In the genomic region with DNA sequence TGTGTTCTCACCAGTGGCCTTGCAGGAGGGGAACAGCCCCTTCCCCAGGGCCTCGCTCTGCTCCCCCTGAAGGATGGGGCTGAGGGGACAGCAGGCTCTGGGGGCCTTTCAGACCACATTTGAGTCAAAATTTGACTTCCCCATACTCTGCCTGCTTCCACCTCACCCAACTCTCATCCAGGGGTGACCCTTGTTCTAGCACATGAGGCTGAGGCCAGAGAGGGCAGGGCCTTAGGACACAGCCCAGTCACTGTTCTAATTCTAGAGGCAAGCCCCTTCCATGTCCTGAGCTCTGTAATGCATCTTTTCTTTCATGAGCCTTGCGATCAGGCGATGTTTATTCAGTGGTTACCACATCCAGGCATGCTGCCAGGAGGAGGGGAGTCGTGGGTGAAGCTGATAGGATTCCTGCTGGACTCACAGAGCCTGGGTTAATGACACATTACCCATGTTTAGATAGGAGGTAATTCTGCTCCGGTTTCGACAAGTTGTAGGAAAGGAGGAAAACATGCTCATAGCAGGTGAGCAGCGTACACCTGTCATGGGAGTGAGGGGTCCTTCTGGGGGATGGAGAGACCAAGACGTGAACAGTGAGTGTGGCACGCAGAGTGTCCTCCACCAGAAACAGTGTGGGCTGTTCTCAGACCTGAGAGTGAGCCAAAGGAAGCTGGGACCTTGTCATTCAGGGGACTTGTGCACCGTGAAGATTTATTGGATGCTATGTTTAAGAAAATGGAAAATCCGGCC, we compare ENCODE assay signal across 8 cellular contexts. TPM values are rescaled to one million over a fixed set of nuclear protein-coding genes. Genes with fewer than 3 reads are reported as not detected.
A peak's percentile ranks its signal among the peaks of the same experiment; 100 is the strongest.
DNase-seq lines count a peak whose midpoint lies in the region; ATAC-seq and TF ChIP-seq lines count a peak whose summit lies in the region.

No MANE protein-coding gene starts in this region.

- no peak overlapping the region for H3K9ac ChIP-seq in OCI-LY3 (ENCODE audit: low read length)

- peaks cover 0 to 2% (median 0%) of the 10 kb centered on the region in 7 donors for H3K9me3 Mint-ChIP-seq in CD4-positive, CD25-positive, alpha-beta regulatory T cell

- peak overlapping the region in 1 of 4 donors; percentile 24 for H3K4me3 Mint-ChIP-seq in CD4-positive, CD25-positive, alpha-beta regulatory T cell

- peaks cover 0 to 63% (median 44%) of the 10 kb centered on the region in 4 donors for H3K4me1 Mint-ChIP-seq in CD4-positive, CD25-positive, alpha-beta regulatory T cell

- H3K27ac Mint-ChIP-seq in CD4-positive, CD25-positive, alpha-beta regulatory T cell: peak overlapping the region in 1 of 3 donors; percentile 80

- peaks cover 33% of the 10 kb centered on the region for H3K79me2 ChIP-seq in OCI-LY3 (ENCODE audit: low read length)

- WGBS in body of pancreas, 2 donors: 8 to 23% methylated on average over 8 to 11 of the region's 11 CpGs
- 6 to 27% methylated on average over 11 of the region's 11 CpGs for WGBS in sigmoid colon, 2 donors

- H3K27me3 Mint-ChIP-seq in CD4-positive, CD25-positive, alpha-beta regulatory T cell: no peaks in the 10 kb centered on the region

- no peaks in the 10 kb centered on the region for H3K9me3 ChIP-seq in CD4-positive, CD25-positive, alpha-beta regulatory T cell (ENCODE audit: control insufficient read depth in 2 of 2, low read length in 2 of 2)
- H3K9me3 ChIP-seq in OCI-LY3 (ENCODE audit: insufficient read depth, low read length) (no peaks in the 10 kb centered on the region), body of pancreas (no peaks in the 10 kb centered on the region), sigmoid colon (no peaks in the 10 kb centered on the region)

- H2AFZ ChIP-seq in OCI-LY3 (ENCODE audit: low read depth, low read length): no peak overlapping the region

- peaks cover 32% of the 10 kb centered on the region for H3K36me3 Mint-ChIP-seq in CD4-positive, CD25-positive, alpha-beta regulatory T cell

- peaks cover 30% of the 10 kb centered on the region for H3K36me3 ChIP-seq in CD4-positive, CD25-positive, alpha-beta regulatory T cell (ENCODE audit: control insufficient read depth, insufficient read depth, low read length)
- H3K36me3 ChIP-seq in OCI-LY3 (replicated peaks; ENCODE audit: low read depth, low read length): peaks cover 55% of the 10 kb centered on the region
- H3K36me3 ChIP-seq in body of pancreas (replicated peaks in 1 of 2; ENCODE audit: insufficient read depth in 1 of 2, low read depth in 2 of 2): peaks cover 5 to 20% of the 10 kb centered on the region in 2 donors
- H3K36me3 ChIP-seq in sigmoid colon: peaks cover 22 to 37% (median 27%) of the 10 kb centered on the region in 4 donors
- peaks cover 23% of the 10 kb centered on the region for H3K36me3 ChIP-seq in H7 (replicated peaks; ENCODE audit: control insufficient read depth, insufficient read depth, low read length)

- peak; percentile 70 to 83 (median 81) for TF ChIP-seq POLR2A in body of pancreas (IDR thresholded peaks at IDR 0.05)
- no peak for TF ChIP-seq POLR2A in sigmoid colon (IDR thresholded peaks at IDR 0.05)

- DNase-seq in CD4-positive, CD25-positive, alpha-beta regulatory T cell: no peak
- DNase-seq in HuH-7.5 (ENCODE audit: low spot score): peak; percentile 88
- DNase-seq in body of pancreas: peak; percentile 97 to 99 (median 98)
- peak; percentile 49 for DNase-seq in iPS-NIHi11 (ENCODE audit: low spot score)
- DNase-seq in sigmoid colon: peak; percentile 96
- no peak for DNase-seq in H7

- H3K4me2 ChIP-seq in OCI-LY3 (ENCODE audit: low read length): no peak overlapping the region

- H4K20me1 ChIP-seq in OCI-LY3 (ENCODE audit: insufficient read depth, low read length): peaks cover 63% of the 10 kb centered on the region

- intact Hi-C loops in body of pancreas (cut with DNase I): no loop called here
- intact Hi-C loops in sigmoid colon (cut with DNase I): loop anchor here (10.0 kb wide), 1 partner anchor 255 kb away; a partner anchor contains a TSS

- peaks cover 39% of the 10 kb centered on the region for H3K4me1 ChIP-seq in CD4-positive, CD25-positive, alpha-beta regulatory T cell (ENCODE audit: control insufficient read depth, insufficient read depth, low read length, poor library complexity, severe bottlenecking)
- H3K4me1 ChIP-seq in OCI-LY3 (ENCODE audit: low read length): peaks cover 39% of the 10 kb centered on the region
- H3K4me1 ChIP-seq in body of pancreas: peaks cover 66% of the 10 kb centered on the region
- H3K4me1 ChIP-seq in sigmoid colon: peaks cover 0 to 54% (median 40%) of the 10 kb centered on the region in 4 donors

- peak in 2 of 4 donors; percentile 24 to 28 for TF ChIP-seq EP300 in sigmoid colon (IDR thresholded peaks at IDR 0.05)

- H3K27me3 ChIP-seq in CD4-positive, CD25-positive, alpha-beta regulatory T cell (ENCODE audit: control insufficient read depth, insufficient read depth, low read length): no peaks in the 10 kb centered on the region
- H3K27me3 ChIP-seq in OCI-LY3 (ENCODE audit: low read depth, low read length) (no peaks in the 10 kb centered on the region), body of pancreas (no peaks in the 10 kb centered on the region), sigmoid colon (no peaks in the 10 kb centered on the region), H7 (ENCODE audit: control insufficient read depth, insufficient read depth, low read length) (no peaks in the 10 kb centered on the region)

- H3K4me3 ChIP-seq in CD4-positive, CD25-positive, alpha-beta regulatory T cell (ENCODE audit: low read depth, low read length): no peak overlapping the region
- H3K4me3 ChIP-seq in OCI-LY3 (ENCODE audit: low read length) (no peak overlapping the region), body of pancreas (no peak overlapping the region), sigmoid colon (no peak overlapping the region), H7 (ENCODE audit: insufficient read depth, low read depth, low read length) (no peak overlapping the region)

- TF ChIP-seq CTCF in OCI-LY3 (IDR thresholded peaks at IDR 0.05; ENCODE audit: low read depth, low read length) (no peak), body of pancreas (IDR thresholded peaks at IDR 0.05) (peak in 1 of 7 experiments; percentile 4), sigmoid colon (IDR thresholded peaks at IDR 0.05) (no peak)

- peak overlapping the region; percentile 54 for H3K27ac ChIP-seq in CD4-positive, CD25-positive, alpha-beta regulatory T cell (ENCODE audit: insufficient read depth, low read length, poor library complexity, severe bottlenecking)
- H3K27ac ChIP-seq in OCI-LY3 (ENCODE audit: low read length): peak overlapping the region; percentile 10; the same call in 1 of the 2 replicates
- H3K27ac ChIP-seq in body of pancreas: peak overlapping the region; percentile 94 to 97 (median 96)
- peak overlapping the region; percentile 65 to 76 (median 76) for H3K27ac ChIP-seq in sigmoid colon

- no peak for ATAC-seq in CD4-positive, CD25-positive, alpha-beta regulatory T cell (ENCODE audit: low read depth in 2 of 2)
- ATAC-seq in body of pancreas (peak; percentile 88), HG02759 (IDR thresholded peaks at IDR 0.05; ENCODE audit: unreplicated experiment) (no peak)

RNA-seq across cellular contexts. Expression of a gene that starts 9.3 kb away (rescaled TPM):
- 1,161 TPM for total RNA-seq in CD4-positive, CD25-positive, alpha-beta regulatory T cell
- 1,000 to 10,000 TPM in 2 of 4 donors, 100 to 1,000 TPM in 2; 756 to 1,075 (median 892) TPM for polyA plus RNA-seq in CD4-positive, CD25-positive, alpha-beta regulatory T cell
- total RNA-seq in body of pancreas (1,000 to 10,000 TPM; 1,319 to 1,729 TPM), sigmoid colon (1,000 to 10,000 TPM; 2,139 to 2,970 (median 2,693) TPM)
- polyA plus RNA-seq in sigmoid colon: 1,000 to 10,000 TPM; 3,254 to 5,599 (median 3,699) TPM
- total RNA-seq in H7 (2014; rRNA removed; shearing (Covaris generic)): 3,283 and 3,663 TPM in 2 replicates

RNA-seq across cellular contexts. Expression of a gene that starts 12.9 kb away (rescaled TPM):
- 4.1 TPM for total RNA-seq in CD4-positive, CD25-positive, alpha-beta regulatory T cell
- polyA plus RNA-seq in CD4-positive, CD25-positive, alpha-beta regulatory T cell: under 1 TPM in 3 of 4 donors, not detected in 1; 0.07 to 0.65 (median 0.17) TPM
- total RNA-seq in body of pancreas: 1 to 10 TPM in 1 of 2 donors, under 1 TPM in 1; 0.33 to 2.1 TPM
- 10 to 100 TPM; 12.5 to 19.3 (median 16.8) TPM for total RNA-seq in sigmoid colon
- polyA plus RNA-seq in sigmoid colon: 1 to 10 TPM; 4.2 to 7.2 (median 4.9) TPM
- total RNA-seq in H7 (2014; rRNA removed; shearing (Covaris generic)): not detected in 2 replicates

RNA-seq across cellular contexts. Expression of a gene that starts 18.8 kb away (rescaled TPM):
- total RNA-seq in CD4-positive, CD25-positive, alpha-beta regulatory T cell: 10.1 TPM
- polyA plus RNA-seq in CD4-positive, CD25-positive, alpha-beta regulatory T cell: 10 to 100 TPM; 36.6 to 55.5 (median 49.7) TPM
- 10 to 100 TPM; 33.9 to 56.6 TPM for total RNA-seq in body of pancreas
- 10 to 100 TPM; 41.5 to 80.9 (median 53.2) TPM for total RNA-seq in sigmoid colon
- 10 to 100 TPM; 47.3 to 61.9 (median 52.5) TPM for polyA plus RNA-seq in sigmoid colon
- total RNA-seq in H7 (2014; rRNA removed; shearing (Covaris generic)): 76.9 and 87.8 TPM in 2 replicates

RNA-seq across cellular contexts. Expression of a gene that starts 20.5 kb away (rescaled TPM):
- 25.8 TPM for total RNA-seq in CD4-positive, CD25-positive, alpha-beta regulatory T cell
- polyA plus RNA-seq in CD4-positive, CD25-positive, alpha-beta regulatory T cell: 10 to 100 TPM; 10.8 to 17.2 (median 15.0) TPM
- total RNA-seq in body of pancreas: 10 to 100 TPM; 40.5 to 98.9 TPM
- total RNA-seq in sigmoid colon: 10 to 100 TPM; 20.1 to 49.7 (median 31.0) TPM
- polyA plus RNA-seq in sigmoid colon: 10 to 100 TPM; 15.0 to 79.7 (median 16.0) TPM
- 76.6 and 88.1 TPM in 2 replicates for total RNA-seq in H7 (2014; rRNA removed; shearing (Covaris generic))

RNA-seq across cellular contexts. Expression of a gene that starts 32.7 kb away (rescaled TPM):
- total RNA-seq in CD4-positive, CD25-positive, alpha-beta regulatory T cell: not detected
- polyA plus RNA-seq in CD4-positive, CD25-positive, alpha-beta regulatory T cell: under 1 TPM in 2 of 4 donors, not detected in 2; 0.11 to 0.13 TPM
- total RNA-seq in body of pancreas: not detected
- total RNA-seq in sigmoid colon: 1 to 10 TPM; 1.8 to 3.2 (median 2.3) TPM
- 1 to 10 TPM; 1.2 to 2.3 (median 1.5) TPM for polyA plus RNA-seq in sigmoid colon
- not detected in 2 replicates for total RNA-seq in H7 (2014; rRNA removed; shearing (Covaris generic))

Comparison
In these comparisons a context has a peak if more than half of its experiments do, and no peak if none do; other contexts are left out.
1. DNase-seq: peak in HuH-7.5 (single experiment), body of pancreas (4 of 4), iPS-NIHi11 (single experiment) and sigmoid colon (single experiment); none in CD4-positive, CD25-positive, alpha-beta regulatory T cell (0 of 3) and H7 (single experiment).
2. H3K27ac ChIP-seq: peak in every context shown above with its lines; median percentile 96 in body of pancreas; 76 in sigmoid colon; 54 in CD4-positive, CD25-positive, alpha-beta regulatory T cell; 10 in OCI-LY3.
3. POLR2A ChIP-seq: peak in body of pancreas (3 of 3); none in sigmoid colon (0 of 2).